10 cellular contexts compared by ENCODE assay signal in the genomic region with DNA sequence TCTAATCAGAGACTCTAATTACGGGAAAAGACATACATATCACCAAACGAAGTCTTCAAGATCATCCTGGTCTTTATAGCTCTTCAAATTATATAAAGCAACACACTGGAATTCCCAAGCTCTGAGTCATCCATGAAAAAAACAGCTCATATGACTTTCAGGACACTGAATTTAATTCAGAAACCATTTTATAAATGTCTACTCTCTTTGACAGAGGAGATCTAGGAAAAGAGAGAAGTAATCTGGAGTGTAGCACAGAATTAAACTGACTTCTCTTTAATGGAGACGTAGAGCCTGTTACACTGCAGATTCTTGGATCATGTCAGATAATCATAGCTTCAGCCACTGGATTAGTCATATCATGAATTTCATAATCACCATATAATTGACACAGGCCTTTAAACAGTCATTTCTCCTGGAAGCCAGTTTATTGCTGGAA.
DNase-seq lines count a peak whose midpoint lies in the region; ATAC-seq and TF ChIP-seq lines count a peak whose summit lies in the region.
"Had no signal": no experiment of that assay in that cellular context is flagged by ENCODE, and none has a peak within 500 bp of the region (broad histone marks: within the 10 kb centered on the region; RNA-seq: fewer than 3 reads in every experiment).

No MANE protein-coding gene starts in this region.

- ATAC-seq in omental fat pad (ENCODE audit: low FRiP score) (peak; percentile 95), gastrocnemius medialis (no peak), GM18870 (IDR thresholded peaks at IDR 0.05; ENCODE audit: unreplicated experiment) (no peak)
- ATAC-seq: activated CD8-positive, alpha-beta T cell treated with anti-CD3 and anti-CD28 coated beads, Interleukin-2, amount 10 ng/mL, durations not matched to agents 7 days and 5 days had no signal

- peak; percentile 75 for DNase-seq in EL
- DNase-seq in NOMO-1 treated with dmso at 0.1 percent for 144 hours (lab: John Stamatoyannopoulos, UW; ENCODE audit: unreplicated experiment): peak; percentile 65
- no peak for DNase-seq in colonic mucosa
- no peak for DNase-seq in omental fat pad (ENCODE audit: low spot score)
- no peak for DNase-seq in endothelial cell (ENCODE audit: low spot score)
- no peak for DNase-seq in gastrocnemius medialis
- DNase-seq in activated naive CD4-positive, alpha-beta T cell treated with Interleukin-2 at 50 U/mL for 16 hours: no peak
- DNase-seq: activated CD8-positive, alpha-beta T cell treated with anti-CD3 and anti-CD28 coated beads, Interleukin-2, amount 10 ng/mL, durations not matched to agents 7 days and 5 days; nucleus accumbens had no signal

- H3K4me1 ChIP-seq in colonic mucosa: no peaks in the 10 kb centered on the region
- H3K4me1 ChIP-seq in gastrocnemius medialis: no peaks in the 10 kb centered on the region

- TF ChIP-seq POLR2A in gastrocnemius medialis (IDR thresholded peaks at IDR 0.05): no peak

- no peaks in the 10 kb centered on the region for H3K9me3 Mint-ChIP-seq in endothelial cell (ENCODE audit: unreplicated experiment)

- no peak overlapping the region for H3K9ac ChIP-seq in colonic mucosa (ENCODE audit: low read depth in 2 of 2, low read length in 2 of 2)

- intact Hi-C loops in colonic mucosa (cut with DNase I): no loop called here
- intact Hi-C loops in gastrocnemius medialis (cut with DNase I; ENCODE audit: low total_unique reads): no loop called here

- H3K27me3 ChIP-seq in colonic mucosa (no peaks in the 10 kb centered on the region), gastrocnemius medialis (no peaks in the 10 kb centered on the region)

- H3K4me3 ChIP-seq in colonic mucosa (no peak overlapping the region), gastrocnemius medialis (no peak overlapping the region)

- H3K27ac Mint-ChIP-seq in endothelial cell (ENCODE audit: unreplicated experiment): no peak overlapping the region
- H3K27ac Mint-ChIP-seq: activated CD8-positive, alpha-beta T cell treated with anti-CD3 and anti-CD28 coated beads, Interleukin-2, amount 10 ng/mL, durations not matched to agents 7 days and 5 days had no signal

- H3K27me3 Mint-ChIP-seq in endothelial cell (ENCODE audit: unreplicated experiment): no peaks in the 10 kb centered on the region

- H3K4me3 Mint-ChIP-seq in endothelial cell (ENCODE audit: unreplicated experiment): no peak overlapping the region
- H3K4me3 Mint-ChIP-seq: activated CD8-positive, alpha-beta T cell treated with anti-CD3 and anti-CD28 coated beads, Interleukin-2, amount 10 ng/mL, durations not matched to agents 7 days and 5 days had no signal

- peak overlapping the region; percentile 24 for H3K27ac ChIP-seq in colonic mucosa
- H3K27ac ChIP-seq in gastrocnemius medialis: no peak overlapping the region

- TF ChIP-seq CTCF in colonic mucosa (IDR thresholded peaks at IDR 0.05) (no peak), omental fat pad (IDR thresholded peaks at IDR 0.05) (no peak), endothelial cell (IDR thresholded peaks at IDR 0.05; ENCODE audit: unreplicated experiment) (no peak), gastrocnemius medialis (IDR thresholded peaks at IDR 0.05 in 4 of 5, conservative IDR thresholded peaks at IDR 0.05 in 1 of 5) (no peak)

- H3K36me3 ChIP-seq in colonic mucosa (no peaks in the 10 kb centered on the region), gastrocnemius medialis (no peaks in the 10 kb centered on the region)

- H3K9me3 ChIP-seq in colonic mucosa: no peaks in the 10 kb centered on the region
- no peaks in the 10 kb centered on the region for H3K9me3 ChIP-seq in gastrocnemius medialis

- in situ Hi-C loops in gastrocnemius medialis (cut with MboI; ENCODE audit: low sequenced_read_pairs in 4 of 4): no loop called here

- H3K4me1 Mint-ChIP-seq in endothelial cell (ENCODE audit: unreplicated experiment): no peaks in the 10 kb centered on the region

- no peaks in the 10 kb centered on the region for H3K36me3 Mint-ChIP-seq in endothelial cell (ENCODE audit: low read depth, unreplicated experiment)

Comparison
In these comparisons a context has a peak if more than half of its experiments do, and no peak if none do; other contexts are left out.
1. DNase-seq: peak in EL (single experiment) and NOMO-1 treated with dmso at 0.1 percent for 144 hours (single experiment); none in colonic mucosa (single experiment), omental fat pad (single experiment), endothelial cell (single experiment), gastrocnemius medialis (0 of 2) and activated naive CD4-positive, alpha-beta T cell treated with Interleukin-2 at 50 U/mL for 16 hours (single experiment).